In the genomic region with DNA sequence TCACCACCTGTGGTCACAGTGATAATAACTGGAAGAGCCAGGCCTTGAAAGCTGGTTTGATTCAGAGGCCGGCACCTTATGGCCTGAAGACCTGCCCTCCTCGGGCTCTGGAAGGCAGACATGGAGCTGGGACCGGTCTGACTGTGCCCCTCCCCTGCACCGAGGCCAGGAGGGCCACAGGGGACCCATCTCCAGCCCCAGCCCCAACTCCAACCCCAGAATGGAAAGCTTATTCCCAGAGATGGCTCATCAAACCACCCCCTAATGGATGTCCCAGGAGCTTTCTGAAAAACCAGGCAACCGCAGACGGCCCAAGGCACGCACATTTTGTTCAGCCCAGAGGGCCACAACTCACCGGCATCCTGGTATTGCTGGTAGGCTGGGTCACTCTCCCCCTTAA, we compare ENCODE assay signal across 25 cellular contexts. TPM values are rescaled to one million over a fixed set of nuclear protein-coding genes. Genes with fewer than 3 reads are reported as not detected.
DNase-seq lines count a peak whose midpoint lies in the region; ATAC-seq and TF ChIP-seq lines count a peak whose summit lies in the region.
"Had no signal": no experiment of that assay in that cellular context is flagged by ENCODE, and none has a peak within 500 bp of the region (broad histone marks: within the 10 kb centered on the region; RNA-seq: fewer than 3 reads in every experiment).

No MANE protein-coding gene starts in this region.

- H3K27me3 ChIP-seq in smooth muscle cell (ENCODE audit: low read depth) (no peaks in the 10 kb centered on the region), brain microvascular endothelial cell (replicated peaks) (no peaks in the 10 kb centered on the region)
- H3K27me3 ChIP-seq: SJCRH30 had no signal

- no peak overlapping the region for H3K4me3 Mint-ChIP-seq in WTC11
- H3K4me3 Mint-ChIP-seq in dendritic cell treated with granulocyte-macrophage colony-stimulating factor and Interleukin-4, amounts not matched to agents 40 ng/mL and 50 ng/mL, for 4 days = no peak overlapping the region
- H3K4me3 Mint-ChIP-seq: B cell; CD8-positive, alpha-beta T cell; HFFc6 had no signal

- intact Hi-C loops in Right ventricle myocardium inferior (cut with DNase I) = no loop called here
- intact Hi-C loops in left cardiac atrium (cut with DNase I) = no loop called here
- intact Hi-C loops in dendritic cell treated with granulocyte-macrophage colony-stimulating factor and Interleukin-4, amounts not matched to agents 40 ng/mL and 50 ng/mL, for 4 days (cut with micrococcal nuclease) = no loop called here

- in situ Hi-C loops in brain microvascular endothelial cell (cut with HindIII; ENCODE audit: low pct_ligation_motif_present, low sequenced_read_pairs) = no loop called here

- peaks cover 50% of the 10 kb centered on the region for H4K20me1 ChIP-seq in smooth muscle cell (ENCODE audit: low read depth)

- H3K27me3 Mint-ChIP-seq in WTC11 (ENCODE audit: low read depth) = no peaks in the 10 kb centered on the region
- no peaks in the 10 kb centered on the region for H3K27me3 Mint-ChIP-seq in dendritic cell treated with granulocyte-macrophage colony-stimulating factor and Interleukin-4, amounts not matched to agents 40 ng/mL and 50 ng/mL, for 4 days
- H3K27me3 Mint-ChIP-seq: B cell had no signal

- no peaks in the 10 kb centered on the region for H3K9me3 ChIP-seq in smooth muscle cell (replicated peaks; ENCODE audit: low read depth)
- H3K9me3 ChIP-seq: Caco-2, HAP-1, SJCRH30 had no signal

- DNase-seq in Right ventricle myocardium inferior (ENCODE audit: missing footprints) (peak; percentile 9), left cardiac atrium (no peak), WTC11 (ENCODE audit: low spot score) (no peak), hippocampal formation (lab: John Stamatoyannopoulos, UW) (no peak), smooth muscle cell (lab: John Stamatoyannopoulos, UW; ENCODE audit: unreplicated experiment) (no peak), brain microvascular endothelial cell (no peak)
- DNase-seq: Caco-2; CD8-positive, alpha-beta T cell; GF-D8; HFFc6; KBM-7; MV-4-11; NCI-H1105 treated with DMSO at 0.1 percent for 48 hours; NCI-H146; NCI-H1930; NCI-H2107; NCI-H524; NCI-H774; PC-3 had no signal

- no peak overlapping the region for H3K9ac ChIP-seq in smooth muscle cell (ENCODE audit: low read depth)

- H3K79me2 ChIP-seq in smooth muscle cell (ENCODE audit: low read depth) = peaks cover under 1% of the 10 kb centered on the region

- ATAC-seq in Right ventricle myocardium inferior (no peak), left cardiac atrium (no peak), WTC11 (no peak)
- ATAC-seq: CD8-positive, alpha-beta T cell; PC-3; SK-N-SH treated with all-trans-retinoic acid at 6 μM for 48 hours had no signal

- H3K27ac Mint-ChIP-seq in WTC11 = peak overlapping the region; percentile 48; the same call in 1 of the 2 replicates
- H3K27ac Mint-ChIP-seq in dendritic cell treated with granulocyte-macrophage colony-stimulating factor and Interleukin-4, amounts not matched to agents 40 ng/mL and 50 ng/mL, for 4 days = peak overlapping the region; percentile 18
- H3K27ac Mint-ChIP-seq: B cell; CD8-positive, alpha-beta T cell; HFFc6 had no signal

- H3K27ac ChIP-seq in smooth muscle cell (ENCODE audit: low read depth) (no peak overlapping the region), brain microvascular endothelial cell (no peak overlapping the region)
- H3K27ac ChIP-seq: C4-2B, SJCRH30 had no signal

- H3K4me1 Mint-ChIP-seq in WTC11 = peaks cover 15% of the 10 kb centered on the region
- H3K4me1 Mint-ChIP-seq in dendritic cell treated with granulocyte-macrophage colony-stimulating factor and Interleukin-4, amounts not matched to agents 40 ng/mL and 50 ng/mL, for 4 days (ENCODE audit: low read depth) = peaks cover 24% of the 10 kb centered on the region
- H3K4me1 Mint-ChIP-seq: B cell had no signal

- H3K4me3 ChIP-seq in smooth muscle cell (no peak overlapping the region), brain microvascular endothelial cell (ENCODE audit: low read depth, low read length) (no peak overlapping the region)
- H3K4me3 ChIP-seq: HAP-1, SJCRH30 had no signal

- no peaks in the 10 kb centered on the region for H3K9me3 Mint-ChIP-seq in WTC11
- no peaks in the 10 kb centered on the region for H3K9me3 Mint-ChIP-seq in dendritic cell treated with granulocyte-macrophage colony-stimulating factor and Interleukin-4, amounts not matched to agents 40 ng/mL and 50 ng/mL, for 4 days
- H3K9me3 Mint-ChIP-seq: CD8-positive, alpha-beta T cell; HFFc6 had no signal

- no peak overlapping the region for H2AFZ ChIP-seq in smooth muscle cell (ENCODE audit: low read depth)

- H3K4me2 ChIP-seq in smooth muscle cell = no peak overlapping the region

- CTCF ChIA-PET in WTC11 (lab: Charles Lee) = interaction anchor here (0.5 kb wide), 1 partner anchor 15 kb away, joined by 4 read pairs; no protein-coding TSS in a partner anchor

- WGBS in smooth muscle cell (ENCODE audit: low lambda C conversion rate) = 98% methylated on average over 8 of the region's 8 CpGs

- H3K36me3 ChIP-seq in smooth muscle cell (ENCODE audit: low read depth) = peaks cover 6% of the 10 kb centered on the region
- peaks cover 85% of the 10 kb centered on the region for H3K36me3 ChIP-seq in brain microvascular endothelial cell (replicated peaks)

- POLR2A ChIA-PET in WTC11 (lab: Charles Lee) = no interaction called here

- H3K4me1 ChIP-seq in smooth muscle cell (ENCODE audit: low read depth) = no peaks in the 10 kb centered on the region
- H3K4me1 ChIP-seq: Caco-2, HAP-1, SJCRH30 had no signal

- H3F3A ChIP-seq in smooth muscle cell (ENCODE audit: low read depth) = no peaks in the 10 kb centered on the region

- TF ChIP-seq CTCF in WTC11 (IDR thresholded peaks at IDR 0.05) (no peak), smooth muscle cell (IDR thresholded peaks at IDR 0.05; ENCODE audit: borderline replicate concordance, insufficient read depth, poor library complexity, severe bottlenecking) (no peak), brain microvascular endothelial cell (IDR thresholded peaks at IDR 0.05; ENCODE audit: low read depth, low read length, missing control alignments) (no peak)

- H3K36me3 Mint-ChIP-seq in WTC11 = peaks cover 90% of the 10 kb centered on the region
- H3K36me3 Mint-ChIP-seq in dendritic cell treated with granulocyte-macrophage colony-stimulating factor and Interleukin-4, amounts not matched to agents 40 ng/mL and 50 ng/mL, for 4 days (ENCODE audit: low read depth) = peaks cover 100% of the 10 kb centered on the region

TF ChIP-seq in WTC11, 78 proteins besides CTCF, POLR2A, EP300 and RAD21:
- no peak for TF ChIP-seq NFE2L1 (CRISPR knock-in tag; IDR thresholded peaks at IDR 0.05)
- TF ChIP-seq ZNF263 (CRISPR knock-in tag; IDR thresholded peaks at IDR 0.05; ENCODE audit: low read depth) = no peak
- TF ChIP-seq, protein P1, sequence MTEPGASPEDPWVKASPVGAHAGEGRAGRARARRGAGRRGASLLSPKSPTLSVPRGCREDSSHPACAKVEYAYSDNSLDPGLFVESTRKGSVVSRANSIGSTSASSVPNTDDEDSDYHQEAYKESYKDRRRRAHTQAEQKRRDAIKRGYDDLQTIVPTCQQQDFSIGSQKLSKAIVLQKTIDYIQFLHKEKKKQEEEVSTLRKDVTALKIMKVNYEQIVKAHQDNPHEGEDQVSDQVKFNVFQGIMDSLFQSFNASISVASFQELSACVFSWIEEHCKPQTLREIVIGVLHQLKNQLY (CRISPR knock-in tag; IDR thresholded peaks at IDR 0.05) = no peak
- no peak for TF ChIP-seq IRF2 (CRISPR knock-in tag; IDR thresholded peaks at IDR 0.05; ENCODE audit: borderline replicate concordance, low read depth)

RNA-seq across cellular contexts. Expression of gene PDIA4, which starts 16.8 kb away (rescaled TPM):
- total RNA-seq in Right ventricle myocardium inferior (48.7 TPM), left cardiac atrium (10 to 100 TPM; 56.2 to 95.3 TPM), WTC11 (2021) (286 to 341 TPM (median 289 TPM) in 3 replicates), smooth muscle cell (178 and 229 TPM in 2 replicates)
- polyA plus RNA-seq in smooth muscle cell = 211 and 316 TPM in 2 replicates
